ENCODE assay signal across 21 cellular contexts in the genomic region with DNA sequence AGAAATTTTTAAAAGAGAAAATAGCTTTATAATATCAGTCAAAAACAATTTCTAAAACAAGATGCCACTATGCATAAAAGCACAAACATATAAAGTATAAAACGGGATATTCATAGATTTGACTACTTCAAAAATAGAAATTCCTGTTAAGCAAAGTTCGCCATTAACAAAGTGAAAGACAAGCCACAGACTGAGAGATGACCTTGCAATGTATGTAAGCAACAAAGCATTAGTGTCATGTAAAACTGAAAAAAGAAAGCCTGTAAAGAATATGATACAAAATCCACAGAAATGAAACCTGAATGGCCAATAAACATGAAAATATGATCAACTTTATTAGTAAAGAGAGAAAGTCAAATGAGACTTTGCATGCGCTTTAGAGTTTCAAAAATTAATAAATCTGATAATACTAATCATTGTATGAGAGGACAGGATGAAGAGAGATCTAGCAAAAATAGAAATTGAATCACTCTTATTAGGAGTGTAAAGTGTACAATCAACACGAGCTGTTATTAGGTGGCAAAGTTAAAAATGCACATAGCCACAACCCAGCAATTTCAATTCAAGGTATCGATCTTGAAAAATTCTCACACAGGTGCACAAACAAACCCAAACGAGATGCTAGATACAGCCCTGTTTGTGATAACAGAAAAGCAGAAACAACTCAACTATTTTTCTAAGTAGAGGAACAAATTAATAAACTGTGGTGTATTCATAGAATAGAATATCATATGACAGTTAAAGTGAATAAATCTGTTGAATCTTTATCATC.
A peak's percentile ranks its signal among the peaks of the same experiment; 100 is the strongest.
DNase-seq lines count a peak whose midpoint lies in the region; ATAC-seq, FAIRE-seq and TF ChIP-seq lines count a peak whose summit lies in the region.
"Had no signal": no experiment of that assay in that cellular context is flagged by ENCODE, and none has a peak within 500 bp of the region (broad histone marks: within the 10 kb centered on the region; RNA-seq: fewer than 3 reads in every experiment).

No MANE protein-coding gene starts in this region.

- no peak for FAIRE-seq in pancreas (lab: Jason Lieb, UNC)
- FAIRE-seq: A549, D721Med, GM12891 had no signal

- H3K27me3 ChIP-seq in MM.1S (replicated peaks; ENCODE audit: insufficient read depth, low read length), result no peaks in the 10 kb centered on the region
- no peaks in the 10 kb centered on the region for H3K27me3 ChIP-seq in body of pancreas
- H3K27me3 ChIP-seq in pancreas, result no peaks in the 10 kb centered on the region
- H3K27me3 ChIP-seq: BLaER1 treated with 17β-estradiol and CSF1 and Interleukin-3, amounts not matched to agents 10 nM and 100 nM had no signal

- no peaks in the 10 kb centered on the region for H3K9me2 ChIP-seq in MM.1S (replicated peaks; ENCODE audit: insufficient read depth, low read length)

- H3K79me2 ChIP-seq in MM.1S (ENCODE audit: low read length), result no peaks in the 10 kb centered on the region

- DNase-seq in MM.1S, result peak; percentile 65
- no peak for DNase-seq in body of pancreas
- no peak for DNase-seq in pancreas
- no peak for DNase-seq in T1000 (lab: John Stamatoyannopoulos, UW)
- DNase-seq in GOT3 (lab: John Stamatoyannopoulos, UW), result no peak
- no peak for DNase-seq in NOMO-1 treated with DMSO at 0.1 percent for 48 hours (lab: John Stamatoyannopoulos, UW; ENCODE audit: unreplicated experiment)
- DNase-seq: AML-193; Caco-2; Calu3; CD4-positive, alpha-beta T cell; CD8-positive, alpha-beta T cell; DMS79 treated with DMSO at 0.1 percent for 48 hours; GF-D8 had no signal

- TF ChIP-seq CTCF in MM.1S (IDR thresholded peaks at IDR 0.05; ENCODE audit: low read length), result no peak
- TF ChIP-seq CTCF in body of pancreas (IDR thresholded peaks at IDR 0.05), result no peak
- no peak for TF ChIP-seq CTCF in pancreas (IDR thresholded peaks at IDR 0.05)

- H3K36me3 ChIP-seq in MM.1S (replicated peaks; ENCODE audit: insufficient read depth, low read length) (no peaks in the 10 kb centered on the region), body of pancreas (replicated peaks in 1 of 2; ENCODE audit: insufficient read depth in 1 of 2, low read depth in 2 of 2) (no peaks in the 10 kb centered on the region), pancreas (no peaks in the 10 kb centered on the region)
- H3K36me3 ChIP-seq: BLaER1 treated with 17β-estradiol and CSF1 and Interleukin-3, amounts not matched to agents 10 nM and 100 nM had no signal

- H3K9me3 ChIP-seq in MM.1S (replicated peaks; ENCODE audit: insufficient read depth, low read length) (no peaks in the 10 kb centered on the region), body of pancreas (no peaks in the 10 kb centered on the region), pancreas (no peaks in the 10 kb centered on the region)
- H3K9me3 ChIP-seq: A549; BLaER1 treated with 17β-estradiol and CSF1 and Interleukin-3, amounts not matched to agents 10 nM and 100 nM; Caco-2 had no signal

- intact Hi-C loops in body of pancreas (cut with DNase I), result no loop called here
- intact Hi-C loops in pancreas (cut with DNase I), result no loop called here

- H4K20me1 ChIP-seq in MM.1S (ENCODE audit: insufficient read depth, low read length), result no peaks in the 10 kb centered on the region
- H4K20me1 ChIP-seq: BLaER1 treated with 17β-estradiol and CSF1 and Interleukin-3, amounts not matched to agents 10 nM and 100 nM had no signal

- H3K4me1 ChIP-seq in MM.1S (ENCODE audit: low read length) (peaks cover 25% of the 10 kb centered on the region), body of pancreas (peaks cover 24% of the 10 kb centered on the region), pancreas (peaks cover 0 to 12% (median 0%) of the 10 kb centered on the region in 3 donors)
- H3K4me1 ChIP-seq: A549; BLaER1 treated with 17β-estradiol and CSF1 and Interleukin-3, amounts not matched to agents 10 nM and 100 nM; Caco-2 had no signal

- H3F3A ChIP-seq in MM.1S (ENCODE audit: insufficient read depth, low read length), result 0 out of 2 replicates have a peak, but pooled peaks cover 3% of the 10 kb centered on the region

- WGBS in body of pancreas, 2 donors, result 25 to 26% methylated on average over 6 of the region's 6 CpGs
- 24 to 25% methylated on average over 6 of the region's 6 CpGs for WGBS in pancreas, 2 donors

- no peak overlapping the region for H3K9ac ChIP-seq in MM.1S (ENCODE audit: low read length)
- H3K9ac ChIP-seq: BLaER1 treated with 17β-estradiol and CSF1 and Interleukin-3, amounts not matched to agents 10 nM and 100 nM had no signal

- peak overlapping the region; percentile 44 for H3K4me2 ChIP-seq in MM.1S (ENCODE audit: low read depth, low read length)
- H3K4me2 ChIP-seq: A549; BLaER1 treated with 17β-estradiol and CSF1 and Interleukin-3, amounts not matched to agents 10 nM and 100 nM had no signal

- H3K27ac ChIP-seq in MM.1S (ENCODE audit: low read length) (no peak overlapping the region), body of pancreas (peak overlapping the region in 2 of 4 donors; percentile 6 to 49), pancreas (peak overlapping the region in 2 of 4 donors; percentile 15 to 36)
- H3K27ac ChIP-seq: 22Rv1; A549; BLaER1 treated with 17β-estradiol and CSF1 and Interleukin-3, amounts not matched to agents 10 nM and 100 nM; C4-2B had no signal

- H2AFZ ChIP-seq in MM.1S (ENCODE audit: low read length), result no peak overlapping the region

- TF ChIP-seq POLR2A in body of pancreas (IDR thresholded peaks at IDR 0.05), result no peak

- H3K4me3 ChIP-seq in MM.1S (ENCODE audit: low read length) (peak overlapping the region; percentile 2; the same call in 1 of the 2 replicates), body of pancreas (no peak overlapping the region), pancreas (peak overlapping the region in 2 of 4 donors; percentile 0 to 4)
- H3K4me3 ChIP-seq: A549; BLaER1 treated with 17β-estradiol and CSF1 and Interleukin-3, amounts not matched to agents 10 nM and 100 nM had no signal

- ATAC-seq in GM18867 (IDR thresholded peaks at IDR 0.05; ENCODE audit: unreplicated experiment) (peak; percentile 45), body of pancreas (peak; percentile 35), pancreas (peak in 3 of 4 donors; percentile 60 to 79 (median 76)), GM21825 (IDR thresholded peaks at IDR 0.05; ENCODE audit: unreplicated experiment) (no peak)
- ATAC-seq: A549; CD8-positive, alpha-beta T cell had no signal
